Comparison of ENCODE assay signal across 28 cellular contexts in genomic region chr3:195875482-195876236, GRCh38. TPM values are rescaled to one million over a fixed set of nuclear protein-coding genes. Genes with fewer than 3 reads are reported as not detected.
DNase-seq lines count a peak whose midpoint lies in the region; ATAC-seq and TF ChIP-seq lines count a peak whose summit lies in the region.
"Had no signal": no experiment of that assay in that cellular context is flagged by ENCODE, and none has a peak within 500 bp of the region (broad histone marks: within the 10 kb centered on the region; RNA-seq: fewer than 3 reads in every experiment).

No MANE protein-coding gene starts in this region.

- H3F3A ChIP-seq in PC-3 (ENCODE audit: low read length, unreplicated experiment) = no peaks in the 10 kb centered on the region

- intact Hi-C loops in PC-3 (cut with micrococcal nuclease) = loop anchor here (1.0 kb wide), 1 partner anchor 40 kb away; no protein-coding TSS in a partner anchor
- intact Hi-C loops in gastrocnemius medialis (cut with DNase I; ENCODE audit: low total_unique reads) = no loop called here
- intact Hi-C loops in prostate gland (cut with DNase I) = no loop called here

- no peaks in the 10 kb centered on the region for H3K27me3 Mint-ChIP-seq in activated T-cell treated with anti-CD3 and anti-CD28 coated beads, Interleukin-2, amount 50 U/mL, for 24 hours
- no peaks in the 10 kb centered on the region for H3K27me3 Mint-ChIP-seq in effector memory CD8-positive, alpha-beta T cell
- no peaks in the 10 kb centered on the region for H3K27me3 Mint-ChIP-seq in activated CD4-positive, alpha-beta T cell treated with anti-CD3 and anti-CD28 coated beads, Interleukin-2, amount 10 ng/mL, durations not matched to agents 7 days and 5 days
- H3K27me3 Mint-ChIP-seq: activated CD8-positive, alpha-beta T cell treated with anti-CD3 and anti-CD28 coated beads for 36 hours had no signal

- peaks cover 2% of the 10 kb centered on the region for H3K4me1 Mint-ChIP-seq in activated T-cell treated with anti-CD3 and anti-CD28 coated beads, Interleukin-2, amount 50 U/mL, for 24 hours (ENCODE audit: low read depth)
- peaks cover 4 to 11% of the 10 kb centered on the region in 2 donors for H3K4me1 Mint-ChIP-seq in effector memory CD8-positive, alpha-beta T cell (ENCODE audit: low read depth in 2 of 2)
- H3K4me1 Mint-ChIP-seq in activated CD4-positive, alpha-beta T cell treated with anti-CD3 and anti-CD28 coated beads, Interleukin-2, amount 10 ng/mL, durations not matched to agents 7 days and 5 days = peaks cover 3% of the 10 kb centered on the region
- H3K4me1 Mint-ChIP-seq: GM23338 had no signal

- H2AFZ ChIP-seq in PC-3 (ENCODE audit: low read length) = no peak overlapping the region
- H2AFZ ChIP-seq: GM23338 had no signal

- no peaks in the 10 kb centered on the region for H3K9me3 ChIP-seq in PC-3 (ENCODE audit: low read length)
- no peaks in the 10 kb centered on the region for H3K9me3 ChIP-seq in gastrocnemius medialis
- H3K9me3 ChIP-seq in prostate gland = no peaks in the 10 kb centered on the region
- H3K9me3 ChIP-seq: upper lobe of left lung had no signal

- peak overlapping the region; percentile 75 for H3K4me2 ChIP-seq in PC-3 (ENCODE audit: low read length)
- H3K4me2 ChIP-seq: GM23338 had no signal

- H4K20me1 ChIP-seq in PC-3 (ENCODE audit: low read length) = no peaks in the 10 kb centered on the region

- H3K27ac Mint-ChIP-seq in activated T-cell treated with anti-CD3 and anti-CD28 coated beads, Interleukin-2, amount 50 U/mL, for 24 hours = peak overlapping the region; percentile 67
- H3K27ac Mint-ChIP-seq in effector memory CD8-positive, alpha-beta T cell = peak overlapping the region; percentile 76 to 83
- no peak overlapping the region for H3K27ac Mint-ChIP-seq in activated CD4-positive, alpha-beta T cell treated with anti-CD3 and anti-CD28 coated beads, Interleukin-2, amount 10 ng/mL, durations not matched to agents 7 days and 5 days
- H3K27ac Mint-ChIP-seq: activated CD8-positive, alpha-beta T cell treated with anti-CD3 and anti-CD28 coated beads for 36 hours; GM23338 had no signal

- H3K9me3 Mint-ChIP-seq in activated T-cell treated with anti-CD3 and anti-CD28 coated beads, Interleukin-2, amount 50 U/mL, for 24 hours = no peaks in the 10 kb centered on the region
- H3K9me3 Mint-ChIP-seq in effector memory CD8-positive, alpha-beta T cell = no peaks in the 10 kb centered on the region
- no peaks in the 10 kb centered on the region for H3K9me3 Mint-ChIP-seq in activated CD4-positive, alpha-beta T cell treated with anti-CD3 and anti-CD28 coated beads, Interleukin-2, amount 10 ng/mL, durations not matched to agents 7 days and 5 days
- H3K9me3 Mint-ChIP-seq: activated CD8-positive, alpha-beta T cell treated with anti-CD3 and anti-CD28 coated beads for 36 hours; GM23338 had no signal

- ATAC-seq in PC-3 (no peak), gastrocnemius medialis (no peak)
- ATAC-seq in effector memory CD8-positive, alpha-beta T cell (replicated peaks) = no peak
- ATAC-seq: GM23338, HepG2 had no signal

- in situ Hi-C loops in gastrocnemius medialis (cut with MboI; ENCODE audit: low sequenced_read_pairs in 4 of 4) = no loop called here

- BruUV-seq in PC-3 (replicated peaks; lab: Mats Ljungman, UMichigan) = no TSS peak

- H3K4me1 ChIP-seq in PC-3 (ENCODE audit: insufficient read depth, low read length) (peaks cover 38% of the 10 kb centered on the region), gastrocnemius medialis (peaks cover 23 to 42% of the 10 kb centered on the region in 2 donors), prostate gland (replicated peaks) (no peaks in the 10 kb centered on the region)

- TF ChIP-seq CTCF in PC-3 (conservative IDR thresholded peaks at IDR 0.05; ENCODE audit: low read depth, low read length) (no peak), gastrocnemius medialis (IDR thresholded peaks at IDR 0.05 in 4 of 5, conservative IDR thresholded peaks at IDR 0.05 in 1 of 5) (no peak), prostate gland (IDR thresholded peaks at IDR 0.05) (no peak)

- no peak overlapping the region for H3K4me3 Mint-ChIP-seq in activated T-cell treated with anti-CD3 and anti-CD28 coated beads, Interleukin-2, amount 50 U/mL, for 24 hours
- H3K4me3 Mint-ChIP-seq in effector memory CD8-positive, alpha-beta T cell = no peak overlapping the region
- no peak overlapping the region for H3K4me3 Mint-ChIP-seq in activated CD4-positive, alpha-beta T cell treated with anti-CD3 and anti-CD28 coated beads, Interleukin-2, amount 10 ng/mL, durations not matched to agents 7 days and 5 days
- H3K4me3 Mint-ChIP-seq: activated CD8-positive, alpha-beta T cell treated with anti-CD3 and anti-CD28 coated beads for 36 hours; GM23338 had no signal

- H3K36me3 ChIP-seq in PC-3 (ENCODE audit: low read depth, low read length) (peaks cover 19% of the 10 kb centered on the region), gastrocnemius medialis (peaks cover 0 to 34% of the 10 kb centered on the region in 2 donors), prostate gland (no peaks in the 10 kb centered on the region)

- POLR2A ChIA-PET in PC-3 (lab: Charles Lee; ENCODE audit: unreplicated experiment) = no interaction called here
- POLR2A ChIA-PET in activated CD4-positive, alpha-beta T cell treated with anti-CD3 and anti-CD28 coated beads, Interleukin-2, amount 10 ng/mL, durations not matched to agents 7 days and 5 days (lab: Charles Lee) = no interaction called here

- H3K4me3 ChIP-seq in PC-3 (ENCODE audit: low read length) (no peak overlapping the region), gastrocnemius medialis (peak overlapping the region in 1 of 4 donors; percentile 23), prostate gland (no peak overlapping the region)
- H3K4me3 ChIP-seq: cardiac muscle cell, GM23338, upper lobe of left lung had no signal

- H3K79me2 ChIP-seq in PC-3 (ENCODE audit: low read length) = peaks cover 35% of the 10 kb centered on the region

- H3K27me3 ChIP-seq in PC-3 (ENCODE audit: low read length) (no peaks in the 10 kb centered on the region), gastrocnemius medialis (no peaks in the 10 kb centered on the region), prostate gland (replicated peaks; ENCODE audit: insufficient read depth) (no peaks in the 10 kb centered on the region)
- H3K27me3 ChIP-seq: cardiac muscle cell, upper lobe of left lung had no signal

- H3K27ac ChIP-seq in PC-3 (ENCODE audit: low read length) (peak overlapping the region; percentile 54), gastrocnemius medialis (peak overlapping the region; percentile 87 to 93 (median 92)), prostate gland (no peak overlapping the region)
- H3K27ac ChIP-seq: cardiac muscle cell, upper lobe of left lung had no signal

- DNase-seq in activated T-cell treated with anti-CD3 and anti-CD28 coated beads, Interleukin-2, amount 50 U/mL, for 24 hours = no peak
- no peak for DNase-seq in activated T-cell treated with anti-CD3 and anti-CD28 coated beads for 4 hours
- no peak for DNase-seq in PC-3
- no peak for DNase-seq in effector memory CD8-positive, alpha-beta T cell
- DNase-seq in gastrocnemius medialis = no peak
- no peak for DNase-seq in activated CD4-positive, alpha-beta T cell treated with anti-CD3 and anti-CD28 coated beads, Interleukin-2, amount 10 ng/mL, durations not matched to agents 7 days and 5 days
- DNase-seq in NCI-H748 treated with DMSO at 0.1 percent for 48 hours (lab: John Stamatoyannopoulos, UW) = no peak
- DNase-seq in prostate gland (ENCODE audit: low spot score) = no peak
- DNase-seq: 8988T; activated CD4-positive, CD25-positive, alpha-beta regulatory T cell; activated CD8-positive, alpha-beta T cell treated with anti-CD3 and anti-CD28 coated beads for 36 hours; activated naive CD4-positive, alpha-beta T cell; AML-193; amygdala; DMS79 treated with DMSO at 0.1 percent for 48 hours; NCI-H1105 treated with DMSO at 0.1 percent for 48 hours; NCI-H2029 treated with DMSO at 0.1 percent for 48 hours; NCI-H345; occipital lobe; SIG-M5; small intestine; stimulated activated CD4-positive, alpha-beta T cell treated with anti-CD3 and anti-CD28 coated beads, Interleukin-1b, Interleukin-23, amount 100 ng/mL, for 48 hours; SW 1271; T1000 had no signal

- no peaks in the 10 kb centered on the region for H3K9me2 ChIP-seq in PC-3 (replicated peaks; ENCODE audit: low read length)

- H3K36me3 Mint-ChIP-seq in activated T-cell treated with anti-CD3 and anti-CD28 coated beads, Interleukin-2, amount 50 U/mL, for 24 hours (ENCODE audit: low read depth) = peaks cover 47% of the 10 kb centered on the region
- H3K36me3 Mint-ChIP-seq in effector memory CD8-positive, alpha-beta T cell (ENCODE audit: insufficient read depth) = peaks cover 31% of the 10 kb centered on the region
- H3K36me3 Mint-ChIP-seq in activated CD4-positive, alpha-beta T cell treated with anti-CD3 and anti-CD28 coated beads, Interleukin-2, amount 10 ng/mL, durations not matched to agents 7 days and 5 days (ENCODE audit: low read depth) = peaks cover 13% of the 10 kb centered on the region

- H3K9ac ChIP-seq in PC-3 (ENCODE audit: low read length) = no peak overlapping the region

- TF ChIP-seq POLR2A in gastrocnemius medialis (IDR thresholded peaks at IDR 0.05) = no peak
- TF ChIP-seq POLR2A in prostate gland (IDR thresholded peaks at IDR 0.05) = no peak

- WGBS in prostate gland = 93% methylated on average over 35 of the region's 35 CpGs

- CTCF ChIA-PET in PC-3 (lab: Charles Lee) = no interaction called here
- CTCF ChIA-PET in activated CD4-positive, alpha-beta T cell treated with anti-CD3 and anti-CD28 coated beads, Interleukin-2, amount 10 ng/mL, durations not matched to agents 7 days and 5 days (lab: Charles Lee) = interaction anchor here (1.0 to 1.2 kb wide), 2 partner anchors 19 kb away, joined by 3 to 5 read pairs; no protein-coding TSS in a partner anchor

RNA-seq across cellular contexts. Expression of gene TNK2, which starts 32.7 kb away (rescaled TPM):
- total RNA-seq in PC-3 (2014; rRNA removed) (43.7 and 49.3 TPM in 2 replicates), gastrocnemius medialis (10 to 100 TPM; 40.5 to 54.0 (median 49.3) TPM), prostate gland (100 to 1,000 TPM in 1 of 2 donors, 10 to 100 TPM in 1; 34.9 to 100 TPM)
- 100 to 1,000 TPM; 121 to 136 TPM for total RNA-seq in activated CD4-positive, alpha-beta T cell treated with anti-CD3 and anti-CD28 coated beads, Interleukin-2, amount 10 ng/mL, durations not matched to agents 7 days and 5 days

Comparison
In these comparisons a context has a peak if more than half of its experiments do, and no peak if none do; other contexts are left out.
1. H3K27ac ChIP-seq: peak in PC-3 (single experiment) and gastrocnemius medialis (4 of 4); none in prostate gland (0 of 2).